In genomic region chr7:24703296-24703695, GRCh38 we compare ENCODE assay signal across 1 cellular context.
TF ChIP-seq lines count a peak whose summit lies in the region.

No MANE protein-coding gene starts in this region.

TF ChIP-seq in GM12878, 131 proteins besides CTCF, POLR2A, EP300 and RAD21:
- TF ChIP-seq ATF2 (IDR thresholded peaks at IDR 0.05; ENCODE audit: low read length) (no peak), YBX1 (IDR thresholded peaks at IDR 0.05) (no peak)
